Comparison of ENCODE assay signal across 10 cellular contexts in genomic region chr5:64594601-64595518, GRCh38.
DNase-seq lines count a peak whose midpoint lies in the region; ATAC-seq, FAIRE-seq and TF ChIP-seq lines count a peak whose summit lies in the region.
"Had no signal": no experiment of that assay in that cellular context is flagged by ENCODE, and none has a peak within 500 bp of the region (broad histone marks: within the 10 kb centered on the region; RNA-seq: fewer than 3 reads in every experiment).

No MANE protein-coding gene starts in this region.

- POLR2A ChIA-PET in A549 (lab: Yijun Ruan, JAX) (no interaction called here), HEK293 (lab: Yijun Ruan, JAX) (no interaction called here)

- CTCF ChIA-PET in A549 (lab: Yijun Ruan, JAX) = interaction anchor here (2.9 kb wide), 1 partner anchor 17 kb away, joined by 8 read pairs; no protein-coding TSS in a partner anchor
- CTCF ChIA-PET in HEK293 (lab: Yijun Ruan, JAX) = interaction anchor here (0.6 to 1.1 kb wide), 6 partner anchors 13 to 366 kb away, joined by 3 to 5 read pairs (median 4); no protein-coding TSS in a partner anchor

- peaks cover 9% of the 10 kb centered on the region for H3K27me3 Mint-ChIP-seq in astrocyte (ENCODE audit: low read depth, unreplicated experiment)

- no peaks in the 10 kb centered on the region for H3K4me1 Mint-ChIP-seq in astrocyte (ENCODE audit: low read depth, unreplicated experiment)

- no peak for TF ChIP-seq EP300 in A549 (IDR thresholded peaks at IDR 0.05)

- FAIRE-seq in A549 (lab: Jason Lieb, UNC) = no peak
- FAIRE-seq in astrocyte (lab: Jason Lieb, UNC) = no peak

- no peak overlapping the region for H3K4me3 Mint-ChIP-seq in astrocyte (ENCODE audit: unreplicated experiment)
- H3K4me3 Mint-ChIP-seq: activated T-cell treated with anti-CD3 and anti-CD28 coated beads, Interleukin-2, amount 50 U/mL, for 72 hours had no signal

- DNase-seq in A549 (ENCODE audit: low read depth in 1 of 2, low spot score in 1 of 2) = peak; percentile 3 to 25
- no peak for DNase-seq in astrocyte (ENCODE audit: low read depth)
- DNase-seq in iPS-NIHi11 (ENCODE audit: low spot score) = peak; percentile 58
- no peak for DNase-seq in stimulated activated CD4-positive, alpha-beta T cell treated with anti-CD3 and anti-CD28 coated beads, Interleukin-1b, Interleukin-23, amount 100 ng/mL, for 48 hours
- no peak for DNase-seq in left lung
- DNase-seq in foreskin melanocyte = no peak
- DNase-seq in NCI-H2081 treated with DMSO at 0.1 percent for 48 hours (lab: John Stamatoyannopoulos, UW) = no peak
- DNase-seq: activated T-cell treated with anti-CD3 and anti-CD28 coated beads, Interleukin-2, amount 50 U/mL, for 72 hours; DMS153 had no signal

- H3K9me3 Mint-ChIP-seq in astrocyte (ENCODE audit: unreplicated experiment) = no peaks in the 10 kb centered on the region
- H3K9me3 Mint-ChIP-seq: activated T-cell treated with anti-CD3 and anti-CD28 coated beads, Interleukin-2, amount 50 U/mL, for 72 hours had no signal

- no peak for TF ChIP-seq CTCF in A549 (IDR thresholded peaks at IDR 0.05)
- TF ChIP-seq CTCF in HEK293 (tag by site-specific recombination; IDR thresholded peaks at IDR 0.05) = peak; percentile 47
- peak; percentile 18 for TF ChIP-seq CTCF in astrocyte (IDR thresholded peaks at IDR 0.05; ENCODE audit: insufficient read depth, low read depth, low read length)
- TF ChIP-seq CTCF in left lung (IDR thresholded peaks at IDR 0.05) = no peak

- H3K36me3 ChIP-seq in HEK293 (ENCODE audit: control insufficient read depth in 2 of 2, insufficient read depth in 1 of 2, low read length in 2 of 2) (no peaks in the 10 kb centered on the region), astrocyte (ENCODE audit: insufficient read depth, low read length) (no peaks in the 10 kb centered on the region), left lung (no peaks in the 10 kb centered on the region)

- no peaks in the 10 kb centered on the region for H3K79me2 ChIP-seq in astrocyte (ENCODE audit: insufficient read depth, low read length)

- H3K4me3 ChIP-seq in A549 = no peak overlapping the region
- no peak overlapping the region for H3K4me3 ChIP-seq in HEK293 (ENCODE audit: low read depth, low read length)
- no peak overlapping the region for H3K4me3 ChIP-seq in astrocyte (ENCODE audit: insufficient read depth, low read depth, low read length)
- H3K4me3 ChIP-seq in left lung = no peak overlapping the region

- H3K27me3 ChIP-seq in astrocyte (ENCODE audit: insufficient read depth, low read length) (peaks cover 4% of the 10 kb centered on the region), left lung (no peaks in the 10 kb centered on the region)

- no peak overlapping the region for H2AFZ ChIP-seq in astrocyte (ENCODE audit: low read depth, low read length)

- H3K36me3 Mint-ChIP-seq in astrocyte (ENCODE audit: low read depth, unreplicated experiment) = no peaks in the 10 kb centered on the region

- H3K9ac ChIP-seq in astrocyte (ENCODE audit: low read length) = no peak overlapping the region

- TF ChIP-seq RAD21 in A549 (conservative IDR thresholded peaks at IDR 0.05 in 1 of 2, IDR thresholded peaks at IDR 0.05 in 1 of 2) = no peak

- TF ChIP-seq POLR2A in A549 (IDR thresholded peaks at IDR 0.05; ENCODE audit: low read length) = no peak

- no peaks in the 10 kb centered on the region for H3K4me1 ChIP-seq in A549
- H3K4me1 ChIP-seq in HEK293 (ENCODE audit: control insufficient read depth, insufficient read depth, low read length) = no peaks in the 10 kb centered on the region
- H3K4me1 ChIP-seq in astrocyte (ENCODE audit: insufficient read depth, low read length) = no peaks in the 10 kb centered on the region
- no peaks in the 10 kb centered on the region for H3K4me1 ChIP-seq in left lung

- H3K4me2 ChIP-seq in A549 = no peak overlapping the region
- H3K4me2 ChIP-seq in astrocyte (ENCODE audit: low read length) = no peak overlapping the region

- H4K20me1 ChIP-seq in astrocyte (ENCODE audit: insufficient read depth, low read length) = no peaks in the 10 kb centered on the region

- 6% methylated on average over 5 of the region's 5 CpGs for WGBS in A549 (ENCODE audit: missing lambda C conversion rate)

- H3K9me3 ChIP-seq in A549 (no peaks in the 10 kb centered on the region), HEK293 (ENCODE audit: control insufficient read depth, insufficient read depth, low read depth, low read length) (no peaks in the 10 kb centered on the region), astrocyte (ENCODE audit: insufficient read depth, low read depth, low read length) (no peaks in the 10 kb centered on the region), left lung (no peaks in the 10 kb centered on the region)

- peak; percentile 82 to 83; a peak in 5 of 6 replicates for ATAC-seq in A549
- no peak for ATAC-seq in left lung
- ATAC-seq: activated T-cell treated with anti-CD3 and anti-CD28 coated beads, Interleukin-2, amount 50 U/mL, for 72 hours had no signal

- H3K27ac ChIP-seq in A549 (no peak overlapping the region), HEK293 (ENCODE audit: extremely low read depth, low read depth, low read length) (no peak overlapping the region), astrocyte (ENCODE audit: low read depth, low read length) (no peak overlapping the region), left lung (no peak overlapping the region)

- H3K27ac Mint-ChIP-seq in astrocyte (ENCODE audit: unreplicated experiment) = no peak overlapping the region
- H3K27ac Mint-ChIP-seq: activated T-cell treated with anti-CD3 and anti-CD28 coated beads, Interleukin-2, amount 50 U/mL, for 72 hours had no signal

- intact Hi-C loops in left lung (cut with DNase I) = no loop called here

TF ChIP-seq in A549, 52 proteins besides CTCF, POLR2A, EP300 and RAD21 (continues in another document):
- TF ChIP-seq, protein P1, sequence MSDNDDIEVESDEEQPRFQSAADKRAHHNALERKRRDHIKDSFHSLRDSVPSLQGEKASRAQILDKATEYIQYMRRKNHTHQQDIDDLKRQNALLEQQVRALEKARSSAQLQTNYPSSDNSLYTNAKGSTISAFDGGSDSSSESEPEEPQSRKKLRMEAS (IDR thresholded peaks at IDR 0.05) = no peak
- TF ChIP-seq ESRRA (IDR thresholded peaks at IDR 0.05; ENCODE audit: borderline replicate concordance, low read length) (no peak), HMGXB4 (CRISPR knock-in tag; IDR thresholded peaks at IDR 0.05; ENCODE audit: borderline replicate concordance) (no peak), FOSB (CRISPR knock-in tag; IDR thresholded peaks at IDR 0.05) (no peak), SREBF2 (IDR thresholded peaks at IDR 0.05) (no peak), TP53 (CRISPR knock-in tag; IDR thresholded peaks at IDR 0.05) (no peak), ZFP36 (IDR thresholded peaks at IDR 0.05; ENCODE audit: borderline replicate concordance, partially characterized antibody) (no peak), GATA3 (IDR thresholded peaks at IDR 0.05; ENCODE audit: borderline replicate concordance) (no peak), KDM5A (IDR thresholded peaks at IDR 0.05) (no peak), HOXB13 (CRISPR knock-in tag; IDR thresholded peaks at IDR 0.05; ENCODE audit: low read depth) (no peak)

TF ChIP-seq in HEK293, 187 proteins besides CTCF, POLR2A, EP300 and RAD21:
- TF ChIP-seq ZNF654 (tag by site-specific recombination; IDR thresholded peaks at IDR 0.05; ENCODE audit: low read depth) (0 out of 2 replicates have a peak, but pooled peaks have one; percentile 5), ZNF221 (tag by site-specific recombination; IDR thresholded peaks at IDR 0.05; ENCODE audit: borderline replicate concordance) (no peak)
TF ChIP-seq in HEK293: peak in this region for 1.

Comparison
In these comparisons a context has a peak if more than half of its experiments do, and no peak if none do; other contexts are left out.
1. DNase-seq: peak in A549 (2 of 2) and iPS-NIHi11 (single experiment); none in astrocyte (single experiment), stimulated activated CD4-positive, alpha-beta T cell treated with anti-CD3 and anti-CD28 coated beads, Interleukin-1b, Interleukin-23, amount 100 ng/mL, for 48 hours (single experiment), left lung (0 of 2), foreskin melanocyte (single experiment) and NCI-H2081 treated with DMSO at 0.1 percent for 48 hours (single experiment).
2. CTCF ChIP-seq: peak in HEK293 (single experiment) and astrocyte (single experiment); none in A549 (single experiment) and left lung (0 of 2).
3. Of the 5 proteins assayed by ChIP-seq in both HEK293 and A549: peak only in HEK293: CTCF; only in A549: none; in both: none; in neither: 4.